ENCODE assay signal across 15 cellular contexts in the genomic region with DNA sequence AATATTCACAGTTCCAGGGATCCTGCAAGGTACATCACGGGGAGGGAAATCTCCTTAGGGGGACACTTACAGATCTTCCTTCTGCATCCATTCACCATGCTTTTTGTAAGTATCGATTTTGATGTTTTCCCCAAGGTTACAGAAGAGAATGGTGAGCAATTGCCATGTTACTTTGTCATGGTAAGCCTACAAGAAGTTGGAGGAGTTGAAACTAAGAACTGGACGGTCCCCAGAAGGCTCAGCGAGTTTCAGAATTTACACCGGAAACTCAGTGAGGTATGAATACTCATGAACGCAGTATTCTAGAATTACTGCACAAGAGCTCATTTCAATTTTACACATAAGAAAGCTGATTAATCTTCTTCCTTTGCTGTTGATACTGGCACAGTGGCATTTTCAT.
A peak's percentile ranks its signal among the peaks of the same experiment; 100 is the strongest.
DNase-seq lines count a peak whose midpoint lies in the region; ATAC-seq and TF ChIP-seq lines count a peak whose summit lies in the region.
"Had no signal": no experiment of that assay in that cellular context is flagged by ENCODE, and none has a peak within 500 bp of the region (broad histone marks: within the 10 kb centered on the region; RNA-seq: fewer than 3 reads in every experiment).

No MANE protein-coding gene starts in this region.

- peak; percentile 66 for ATAC-seq in GM19023 (IDR thresholded peaks at IDR 0.05; ENCODE audit: unreplicated experiment)
- ATAC-seq in HG02610 (IDR thresholded peaks at IDR 0.05; ENCODE audit: unreplicated experiment), result peak; percentile 63
- peak; percentile 47 for ATAC-seq in HG03469 (IDR thresholded peaks at IDR 0.05; ENCODE audit: unreplicated experiment)
- ATAC-seq: heart right ventricle, psoas muscle had no signal

- no peaks in the 10 kb centered on the region for H3K27me3 ChIP-seq in GM06990 (replicated peaks; ENCODE audit: control insufficient read depth, insufficient read depth, low read length)
- H3K27me3 ChIP-seq: heart right ventricle, SJSA1, uterus had no signal

- peaks cover 8% of the 10 kb centered on the region for H3K36me3 ChIP-seq in GM06990 (ENCODE audit: control insufficient read depth, insufficient read depth, low read length)
- H3K36me3 ChIP-seq: uterus had no signal

- H3K4me3 ChIP-seq in GM06990 (replicated peaks; ENCODE audit: low read depth, low read length), result no peak overlapping the region
- H3K4me3 ChIP-seq: heart right ventricle, lung, psoas muscle, SJSA1, uterus had no signal

- DNase-seq in GM06990 (ENCODE audit: extremely low read depth, insufficient read length) (peak; percentile 56), AG08395 (ENCODE audit: low spot score) (no peak), SIG-M5 treated with dmso at 0.1 percent for 504 hours (lab: John Stamatoyannopoulos, UW; ENCODE audit: unreplicated experiment) (no peak), germinal center (ENCODE audit: low spot score) (no peak), CD1c-positive myeloid dendritic cell (ENCODE audit: extremely low spot score) (no peak)
- DNase-seq: effector CD8-positive, alpha-beta T cell; heart right ventricle; NCI-H524; psoas muscle; uterus had no signal

- TF ChIP-seq CTCF in GM06990 (IDR thresholded peaks at IDR 0.05; ENCODE audit: insufficient read depth, low read length, poor library complexity, severe bottlenecking), result no peak
